ENCODE assay signal across 10 cellular contexts in genomic region chr1:34163792-34164509, GRCh38. TPM values are rescaled to one million over a fixed set of nuclear protein-coding genes. Genes with fewer than 3 reads are reported as not detected.
A peak's percentile ranks its signal among the peaks of the same experiment; 100 is the strongest.
DNase-seq lines count a peak whose midpoint lies in the region; ATAC-seq and TF ChIP-seq lines count a peak whose summit lies in the region.
"Had no signal": no experiment of that assay in that cellular context is flagged by ENCODE, and none has a peak within 500 bp of the region (broad histone marks: within the 10 kb centered on the region; RNA-seq: fewer than 3 reads in every experiment).

No MANE protein-coding gene starts in this region.

- POLR2A ChIA-PET in PC-3 (lab: Charles Lee; ENCODE audit: unreplicated experiment), result no interaction called here

- H3K9me2 ChIP-seq in PC-3 (replicated peaks; ENCODE audit: low read length), result no peaks in the 10 kb centered on the region

- ATAC-seq in PC-3 (peak; percentile 9; the same call in 1 of the 2 replicates), GM21717 (IDR thresholded peaks at IDR 0.05; ENCODE audit: unreplicated experiment) (no peak)

- no peaks in the 10 kb centered on the region for H3F3A ChIP-seq in PC-3 (ENCODE audit: low read length, unreplicated experiment)

- peak overlapping the region; percentile 45; the same call in 1 of the 2 replicates for H2AFZ ChIP-seq in PC-3 (ENCODE audit: low read length)

- H3K36me3 ChIP-seq in PC-3 (ENCODE audit: low read depth, low read length), result no peaks in the 10 kb centered on the region
- no peaks in the 10 kb centered on the region for H3K36me3 ChIP-seq in left ventricle myocardium inferior
- H3K36me3 ChIP-seq in skeletal muscle tissue (ENCODE audit: control insufficient read depth in 3 of 3, insufficient read depth in 3 of 3, low read length in 3 of 3), result no peaks in the 10 kb centered on the region

- H3K4me3 ChIP-seq in PC-3 (ENCODE audit: low read length) (peak overlapping the region; percentile 37; the same call in 1 of the 2 replicates), left ventricle myocardium inferior (peak overlapping the region; percentile 60), skeletal muscle tissue (ENCODE audit: low read length in 3 of 3) (peak overlapping the region; percentile 43 to 70 (median 57))

- peak overlapping the region; percentile 66 for H3K4me2 ChIP-seq in PC-3 (ENCODE audit: low read length)

- CTCF ChIA-PET in PC-3 (lab: Charles Lee), result interaction anchor here (1.0 kb wide), 1 partner anchor 428 kb away, joined by 3 read pairs; no protein-coding TSS in a partner anchor

- TF ChIP-seq CTCF in PC-3 (conservative IDR thresholded peaks at IDR 0.05; ENCODE audit: low read depth, low read length), result no peak
- no peak for TF ChIP-seq CTCF in left ventricle myocardium inferior (IDR thresholded peaks at IDR 0.05; ENCODE audit: borderline replicate concordance)

- intact Hi-C loops in PC-3 (cut with micrococcal nuclease), result no loop called here
- intact Hi-C loops in left ventricle myocardium inferior (cut with micrococcal nuclease), result no loop called here

- H3K4me1 ChIP-seq in PC-3 (ENCODE audit: insufficient read depth, low read length) (no peaks in the 10 kb centered on the region), left ventricle myocardium inferior (peaks cover 42% of the 10 kb centered on the region), skeletal muscle tissue (ENCODE audit: control insufficient read depth in 3 of 3, insufficient read depth in 3 of 3, low read length in 3 of 3) (peaks cover 18 to 26% (median 19%) of the 10 kb centered on the region in 3 donors)

- H3K9me3 ChIP-seq in PC-3 (ENCODE audit: low read length) (no peaks in the 10 kb centered on the region), left ventricle myocardium inferior (replicated peaks) (no peaks in the 10 kb centered on the region), skeletal muscle tissue (ENCODE audit: control insufficient read depth in 3 of 3, low read length in 3 of 3) (no peaks in the 10 kb centered on the region)

- DNase-seq in DMS 273 (lab: John Stamatoyannopoulos, UW; ENCODE audit: unreplicated experiment), result peak; percentile 60
- no peak for DNase-seq in DMS 273 treated with DMSO at 0.1 percent for 48 hours (lab: John Stamatoyannopoulos, UW)
- no peak for DNase-seq in PC-3
- no peak for DNase-seq in left ventricle myocardium inferior
- DNase-seq in HuH-7.5 (ENCODE audit: low spot score), result no peak
- DNase-seq in NCI-H1930 (lab: John Stamatoyannopoulos, UW), result no peak

- H3K27ac ChIP-seq in PC-3 (ENCODE audit: low read length) (no peak overlapping the region), left ventricle myocardium inferior (replicated peaks) (no peak overlapping the region), skeletal muscle tissue (ENCODE audit: low read depth, low read length) (no peak overlapping the region)
- H3K27ac ChIP-seq: 22Rv1, epithelial cell of prostate had no signal

- BruUV-seq in PC-3 (replicated peaks; lab: Mats Ljungman, UMichigan), result no TSS peak

- no peaks in the 10 kb centered on the region for H3K79me2 ChIP-seq in PC-3 (ENCODE audit: low read length)

- H3K27me3 ChIP-seq in PC-3 (ENCODE audit: low read length) (peaks cover 59% of the 10 kb centered on the region), left ventricle myocardium inferior (ENCODE audit: low read depth) (peaks cover 100% of the 10 kb centered on the region), skeletal muscle tissue (ENCODE audit: control insufficient read depth in 3 of 3, insufficient read depth in 3 of 3, low read length in 3 of 3) (peaks cover 32 to 57% (median 49%) of the 10 kb centered on the region in 3 donors)

- H4K20me1 ChIP-seq in PC-3 (ENCODE audit: low read length), result no peaks in the 10 kb centered on the region

- H3K9ac ChIP-seq in PC-3 (ENCODE audit: low read length) (no peak overlapping the region), skeletal muscle tissue (ENCODE audit: low read depth in 1 of 3, low read length in 3 of 3) (peak overlapping the region in 2 of 3 donors; percentile 16 to 43)

RNA-seq across cellular contexts. Expression of gene CSMD2, which starts 1.1 kb away (rescaled TPM):
- not detected in 2 replicates for total RNA-seq in PC-3 (2014; rRNA removed)
- 0.14 TPM for total RNA-seq in left ventricle myocardium inferior
- total RNA-seq in skeletal muscle tissue, result 0.52 TPM

RNA-seq across cellular contexts. Expression of gene C1orf94, which starts 12.8 kb away (rescaled TPM):
- total RNA-seq in PC-3 (2014; rRNA removed) (not detected in 2 replicates), left ventricle myocardium inferior (not detected), skeletal muscle tissue (not detected)
